9 cellular contexts compared by ENCODE assay signal in genomic region chr19:46347985-46348384, GRCh38. TPM values are rescaled to one million over a fixed set of nuclear protein-coding genes. Genes with fewer than 3 reads are reported as not detected.
DNase-seq lines count a peak whose midpoint lies in the region; ATAC-seq and TF ChIP-seq lines count a peak whose summit lies in the region.
"Had no signal": no experiment of that assay in that cellular context is flagged by ENCODE, and none has a peak within 500 bp of the region (broad histone marks: within the 10 kb centered on the region; RNA-seq: fewer than 3 reads in every experiment).

No MANE protein-coding gene starts in this region.

- H3K36me3 Mint-ChIP-seq in activated T-cell treated with anti-CD3 and anti-CD28 coated beads, Interleukin-2, amount 50 U/mL, for 24 hours (ENCODE audit: low read depth), result peaks cover 55% of the 10 kb centered on the region
- peaks cover 5% of the 10 kb centered on the region for H3K36me3 Mint-ChIP-seq in activated B cell treated with CpG ODN at 0.5 μM for 24 hours (ENCODE audit: low read depth)
- H3K36me3 Mint-ChIP-seq in stimulated activated naive B cell treated with anti-CD40 and anti-IgM and Interleukin-4, amounts not matched to agents 10 μg/mL and 1 μg/mL and 100 μg/mL, for 72 hours, result peaks cover 11 to 40% of the 10 kb centered on the region in 2 donors

- H3K9me3 Mint-ChIP-seq in activated T-cell treated with anti-CD3 and anti-CD28 coated beads, Interleukin-2, amount 50 U/mL, for 24 hours, result no peaks in the 10 kb centered on the region
- H3K9me3 Mint-ChIP-seq in activated B cell treated with CpG ODN at 0.5 μM for 24 hours, result no peaks in the 10 kb centered on the region
- peaks cover 0 to 1% of the 10 kb centered on the region in 2 donors for H3K9me3 Mint-ChIP-seq in stimulated activated naive B cell treated with anti-CD40 and anti-IgM and Interleukin-4, amounts not matched to agents 10 μg/mL and 1 μg/mL and 100 μg/mL, for 72 hours

- no peak for DNase-seq in activated T-cell treated with anti-CD3 and anti-CD28 coated beads, Interleukin-2, amount 50 U/mL, for 24 hours
- DNase-seq in activated T-cell treated with anti-CD3 and anti-CD28 coated beads, Interleukin-2, amount 50 U/mL, for 48 hours, result no peak
- DNase-seq in activated B cell treated with CpG ODN at 0.5 μM for 24 hours, result no peak
- DNase-seq in hepatocyte (ENCODE audit: low spot score), result no peak
- no peak for DNase-seq in stimulated activated naive B cell treated with anti-CD40 and anti-IgM and Interleukin-4, amounts not matched to agents 10 μg/mL and 1 μg/mL and 100 μg/mL, for 72 hours
- no peak for DNase-seq in middle frontal gyrus (ENCODE audit: extremely low spot score, low spot score)
- DNase-seq: NCI-H187 had no signal

- peak overlapping the region; percentile 96 for H3K4me3 ChIP-seq in hepatocyte

- ATAC-seq in activated B cell treated with CpG ODN at 0.5 μM for 24 hours (ENCODE audit: low read depth), result no peak
- no peak for ATAC-seq in stimulated activated naive B cell treated with anti-CD40 and anti-IgM and Interleukin-4, amounts not matched to agents 10 μg/mL and 1 μg/mL and 100 μg/mL, for 72 hours (replicated peaks)
- no peak for ATAC-seq in GM18520 (IDR thresholded peaks at IDR 0.05; ENCODE audit: unreplicated experiment)
- ATAC-seq in GM19467 (IDR thresholded peaks at IDR 0.05; ENCODE audit: unreplicated experiment), result no peak

- H3K4me1 Mint-ChIP-seq in activated T-cell treated with anti-CD3 and anti-CD28 coated beads, Interleukin-2, amount 50 U/mL, for 24 hours (ENCODE audit: low read depth), result peaks cover 52% of the 10 kb centered on the region
- H3K4me1 Mint-ChIP-seq in activated B cell treated with CpG ODN at 0.5 μM for 24 hours, result peaks cover 64% of the 10 kb centered on the region
- peaks cover 39 to 52% of the 10 kb centered on the region in 2 donors for H3K4me1 Mint-ChIP-seq in stimulated activated naive B cell treated with anti-CD40 and anti-IgM and Interleukin-4, amounts not matched to agents 10 μg/mL and 1 μg/mL and 100 μg/mL, for 72 hours

- H3K9me3 ChIP-seq in hepatocyte (ENCODE audit: low read depth), result no peaks in the 10 kb centered on the region

- no peaks in the 10 kb centered on the region for H3K27me3 ChIP-seq in hepatocyte

- peak overlapping the region; percentile 96 for H3K27ac Mint-ChIP-seq in activated T-cell treated with anti-CD3 and anti-CD28 coated beads, Interleukin-2, amount 50 U/mL, for 24 hours
- peak overlapping the region; percentile 88 for H3K27ac Mint-ChIP-seq in activated B cell treated with CpG ODN at 0.5 μM for 24 hours
- no peak overlapping the region for H3K27ac Mint-ChIP-seq in stimulated activated naive B cell treated with anti-CD40 and anti-IgM and Interleukin-4, amounts not matched to agents 10 μg/mL and 1 μg/mL and 100 μg/mL, for 72 hours

- no peak overlapping the region for H3K27ac ChIP-seq in hepatocyte

- H3K4me3 Mint-ChIP-seq in activated T-cell treated with anti-CD3 and anti-CD28 coated beads, Interleukin-2, amount 50 U/mL, for 24 hours, result peak overlapping the region; percentile 98
- H3K4me3 Mint-ChIP-seq in activated B cell treated with CpG ODN at 0.5 μM for 24 hours, result peak overlapping the region; percentile 95
- H3K4me3 Mint-ChIP-seq in stimulated activated naive B cell treated with anti-CD40 and anti-IgM and Interleukin-4, amounts not matched to agents 10 μg/mL and 1 μg/mL and 100 μg/mL, for 72 hours, result peak overlapping the region; percentile 91 to 97

- no peaks in the 10 kb centered on the region for H3K27me3 Mint-ChIP-seq in activated T-cell treated with anti-CD3 and anti-CD28 coated beads, Interleukin-2, amount 50 U/mL, for 24 hours
- no peaks in the 10 kb centered on the region for H3K27me3 Mint-ChIP-seq in activated B cell treated with CpG ODN at 0.5 μM for 24 hours
- peaks cover 12 to 22% of the 10 kb centered on the region in 2 donors for H3K27me3 Mint-ChIP-seq in stimulated activated naive B cell treated with anti-CD40 and anti-IgM and Interleukin-4, amounts not matched to agents 10 μg/mL and 1 μg/mL and 100 μg/mL, for 72 hours

- TF ChIP-seq CTCF in activated B cell treated with CpG ODN at 0.5 μM for 24 hours (IDR thresholded peaks at IDR 0.05) (no peak), hepatocyte (IDR thresholded peaks at IDR 0.05; ENCODE audit: poor library complexity) (no peak)

- peak overlapping the region; percentile 85 for H3K4me2 ChIP-seq in hepatocyte

- WGBS in hepatocyte (ENCODE audit: low lambda C conversion rate, missing lambda C conversion rate), result 87% methylated on average over 5 of the region's 5 CpGs

- H3K36me3 ChIP-seq in hepatocyte (replicated peaks; ENCODE audit: insufficient read depth, low read depth), result no peaks in the 10 kb centered on the region

- CTCF ChIA-PET in activated B cell treated with CpG ODN at 0.5 μM for 24 hours (lab: Charles Lee), result no interaction called here

- intact Hi-C loops in activated B cell treated with CpG ODN at 0.5 μM for 24 hours (cut with micrococcal nuclease), result loop anchor here (2.0 to 10.0 kb wide), 3 partner anchors 446 to 765 kb away; partner anchors contain the start of genes IRF2BP1, MYPOP and ZC3H4

- H3K9me2 ChIP-seq in hepatocyte (replicated peaks; ENCODE audit: insufficient read depth), result no peaks in the 10 kb centered on the region

- no peak overlapping the region for H2AFZ ChIP-seq in hepatocyte

- H4K20me1 ChIP-seq in hepatocyte (ENCODE audit: insufficient read depth, poor library complexity, severe bottlenecking), result peaks cover 7% of the 10 kb centered on the region

- H3K4me1 ChIP-seq in hepatocyte (ENCODE audit: insufficient read depth), result peaks cover 32% of the 10 kb centered on the region

- POLR2A ChIA-PET in activated B cell treated with CpG ODN at 0.5 μM for 24 hours (lab: Charles Lee), result no interaction called here

- H3K79me2 ChIP-seq in hepatocyte, result peaks cover 54% of the 10 kb centered on the region

RNA-seq across cellular contexts. Expression of gene PPP5C, which starts 1.1 kb away (rescaled TPM):
- total RNA-seq in activated B cell treated with CpG ODN at 0.5 μM for 24 hours (49.1 and 57.7 TPM in 2 replicates), hepatocyte (48.6 and 51.2 TPM in 2 replicates)
- 67.6 and 68.8 TPM in 2 replicates for polyA plus RNA-seq in hepatocyte

RNA-seq across cellular contexts. Expression of gene HIF3A, which starts 51.1 kb away (rescaled TPM):
- not detected in 2 replicates for total RNA-seq in activated B cell treated with CpG ODN at 0.5 μM for 24 hours
- total RNA-seq in hepatocyte, result 54.6 and 56.8 TPM in 2 replicates
- 145 and 149 TPM in 2 replicates for polyA plus RNA-seq in hepatocyte

Comparison
In these comparisons a context has a peak if more than half of its experiments do, and no peak if none do; other contexts are left out.
1. RNA of gene HIF3A, which starts 51.1 kb away (total RNA-seq): 54.6 to 56.8 TPM in hepatocyte; not detected in activated B cell treated with CpG ODN at 0.5 μM for 24 hours; every median in the first group is over 10 times any median in the second.
2. Peak in every context shown above with its lines, with median percentiles within 50 percentile points of each other: H3K4me3 Mint-ChIP-seq.